22 cellular contexts compared by ENCODE assay signal in genomic region chr3:101249512-101249911, GRCh38.
DNase-seq lines count a peak whose midpoint lies in the region; ATAC-seq and TF ChIP-seq lines count a peak whose summit lies in the region.
"Had no signal": no experiment of that assay in that cellular context is flagged by ENCODE, and none has a peak within 500 bp of the region (broad histone marks: within the 10 kb centered on the region; RNA-seq: fewer than 3 reads in every experiment).

No MANE protein-coding gene starts in this region.

- peaks cover 10 to 12% of the 10 kb centered on the region in 2 donors for H3K4me1 Mint-ChIP-seq in stimulated activated naive B cell treated with anti-CD40 and anti-IgM and Interleukin-4, amounts not matched to agents 10 μg/mL and 1 μg/mL and 100 μg/mL, for 72 hours

- TF ChIP-seq CTCF in GM10266 (IDR thresholded peaks at IDR 0.05; ENCODE audit: control insufficient read depth, insufficient read depth, low read depth, missing control alignments) (no peak), GM20000 (IDR thresholded peaks at IDR 0.05; ENCODE audit: extremely low read depth, missing control alignments) (no peak), fibroblast of the aortic adventitia (IDR thresholded peaks at IDR 0.05; ENCODE audit: insufficient read depth, low read length) (no peak)

- H3K9me3 Mint-ChIP-seq in stimulated activated naive B cell treated with anti-CD40 and anti-IgM and Interleukin-4, amounts not matched to agents 10 μg/mL and 1 μg/mL and 100 μg/mL, for 72 hours = peaks cover 2 to 7% of the 10 kb centered on the region in 2 donors
- H3K9me3 Mint-ChIP-seq: CD4-positive, alpha-beta T cell; T-helper 1 cell treated with Interleukin-12 subunit alpha and Interleukin-12 subunit beta and Interleukin-4 antibody, amounts not matched to agents 30 μg/mL and 1 μg/mL, for 36 hours had no signal

- peaks cover 8 to 17% of the 10 kb centered on the region in 2 donors for H3K36me3 Mint-ChIP-seq in stimulated activated naive B cell treated with anti-CD40 and anti-IgM and Interleukin-4, amounts not matched to agents 10 μg/mL and 1 μg/mL and 100 μg/mL, for 72 hours

- DNase-seq in GM10266 (ENCODE audit: extremely low spot score) (peak; percentile 10), GM20000 (ENCODE audit: low spot score) (peak; percentile 17), fibroblast of the aortic adventitia (ENCODE audit: low read depth) (peak; percentile 67), DMS114 treated with DMSO at 0.1 percent for 48 hours (lab: John Stamatoyannopoulos, UW; ENCODE audit: unreplicated experiment) (no peak)
- DNase-seq in stimulated activated naive B cell treated with anti-CD40 and anti-IgM and Interleukin-4, amounts not matched to agents 10 μg/mL and 1 μg/mL and 100 μg/mL, for 72 hours = peak; percentile 12
- no peak for DNase-seq in activated naive CD4-positive, alpha-beta T cell treated with Interleukin-2 at 50 U/mL for 16 hours
- DNase-seq: CD4-positive, alpha-beta T cell; COR-L47; DND-41; GOT3; MG63; NCI-H1417 treated with DMSO at 0.1 percent for 48 hours; NCI-H187 treated with DMSO at 0.1 percent for 48 hours; NCI-H2107; NCI-H446 treated with DMSO at 0.1 percent for 48 hours; NCI-H526 treated with DMSO at 0.1 percent for 48 hours; PC-3; Right ventricle myocardium superior had no signal

- H3K4me3 ChIP-seq in fibroblast of the aortic adventitia (ENCODE audit: low read depth, low read length) = no peak overlapping the region
- H3K4me3 ChIP-seq: K562, MG63 had no signal

- no peaks in the 10 kb centered on the region for H3K27me3 Mint-ChIP-seq in stimulated activated naive B cell treated with anti-CD40 and anti-IgM and Interleukin-4, amounts not matched to agents 10 μg/mL and 1 μg/mL and 100 μg/mL, for 72 hours
- H3K27me3 Mint-ChIP-seq: CD4-positive, alpha-beta T cell had no signal

- ATAC-seq in stimulated activated naive B cell treated with anti-CD40 and anti-IgM and Interleukin-4, amounts not matched to agents 10 μg/mL and 1 μg/mL and 100 μg/mL, for 72 hours (replicated peaks) = peak; percentile 76 to 83
- no peak for ATAC-seq in HG02981 (IDR thresholded peaks at IDR 0.05; ENCODE audit: unreplicated experiment)
- ATAC-seq: HCT116, K562, PC-3 had no signal

- H3K4me3 Mint-ChIP-seq in stimulated activated naive B cell treated with anti-CD40 and anti-IgM and Interleukin-4, amounts not matched to agents 10 μg/mL and 1 μg/mL and 100 μg/mL, for 72 hours = no peak overlapping the region
- H3K4me3 Mint-ChIP-seq: CD4-positive, alpha-beta T cell; T-helper 1 cell treated with Interleukin-12 subunit alpha and Interleukin-12 subunit beta and Interleukin-4 antibody, amounts not matched to agents 30 μg/mL and 1 μg/mL, for 36 hours had no signal

- no peak overlapping the region for H3K27ac Mint-ChIP-seq in stimulated activated naive B cell treated with anti-CD40 and anti-IgM and Interleukin-4, amounts not matched to agents 10 μg/mL and 1 μg/mL and 100 μg/mL, for 72 hours
- H3K27ac Mint-ChIP-seq: CD4-positive, alpha-beta T cell; T-helper 1 cell treated with Interleukin-12 subunit alpha and Interleukin-12 subunit beta and Interleukin-4 antibody, amounts not matched to agents 30 μg/mL and 1 μg/mL, for 36 hours had no signal

Comparison
In these comparisons a context has a peak if more than half of its experiments do, and no peak if none do; other contexts are left out.
1. DNase-seq: peak in GM10266 (single experiment), GM20000 (single experiment), fibroblast of the aortic adventitia (single experiment) and stimulated activated naive B cell treated with anti-CD40 and anti-IgM and Interleukin-4, amounts not matched to agents 10 μg/mL and 1 μg/mL and 100 μg/mL, for 72 hours (single experiment); none in activated naive CD4-positive, alpha-beta T cell treated with Interleukin-2 at 50 U/mL for 16 hours (single experiment) and DMS114 treated with DMSO at 0.1 percent for 48 hours (single experiment).